9 cellular contexts compared by ENCODE assay signal in genomic region chr7:116583653-116584052, GRCh38. TPM values are rescaled to one million over a fixed set of nuclear protein-coding genes. Genes with fewer than 3 reads are reported as not detected.
DNase-seq lines count a peak whose midpoint lies in the region; ATAC-seq and TF ChIP-seq lines count a peak whose summit lies in the region.
"Had no signal": no experiment of that assay in that cellular context is flagged by ENCODE, and none has a peak within 500 bp of the region (broad histone marks: within the 10 kb centered on the region; RNA-seq: fewer than 3 reads in every experiment).

No MANE protein-coding gene starts in this region.

- peaks cover 22 to 27% of the 10 kb centered on the region in 2 donors for H3K4me1 Mint-ChIP-seq in stimulated activated naive B cell treated with anti-CD40 and anti-IgM and Interleukin-4, amounts not matched to agents 10 μg/mL and 1 μg/mL and 100 μg/mL, for 72 hours

- no peak overlapping the region for H3K27ac Mint-ChIP-seq in stimulated activated naive B cell treated with anti-CD40 and anti-IgM and Interleukin-4, amounts not matched to agents 10 μg/mL and 1 μg/mL and 100 μg/mL, for 72 hours

- TF ChIP-seq CTCF in OCI-LY7 (conservative IDR thresholded peaks at IDR 0.05; ENCODE audit: low read length): peak; percentile 33; the same call in 1 of the 2 replicates
- no peak for TF ChIP-seq CTCF in upper lobe of right lung (IDR thresholded peaks at IDR 0.05)

- no peaks in the 10 kb centered on the region for H3K27me3 Mint-ChIP-seq in stimulated activated naive B cell treated with anti-CD40 and anti-IgM and Interleukin-4, amounts not matched to agents 10 μg/mL and 1 μg/mL and 100 μg/mL, for 72 hours

- CTCF ChIA-PET in OCI-LY7 (lab: Charles Lee; ENCODE audit: unreplicated experiment): no interaction called here

- DNase-seq in activated CD4-positive, alpha-beta T cell treated with anti-CD3 and anti-CD28 coated beads for 48 hours: peak; percentile 41
- no peak for DNase-seq in activated CD4-positive, alpha-beta T cell treated with anti-CD3 and anti-CD28 coated beads for 4 hours
- DNase-seq in OCI-LY7 (ENCODE audit: low spot score) (peak; percentile 61), NCI-H1417 treated with DMSO at 0.1 percent for 48 hours (lab: John Stamatoyannopoulos, UW) (no peak), upper lobe of right lung (no peak), NCI-H1092 treated with DMSO at 0.1 percent for 48 hours (lab: John Stamatoyannopoulos, UW) (no peak)
- peak; percentile 26 for DNase-seq in stimulated activated naive B cell treated with anti-CD40 and anti-IgM and Interleukin-4, amounts not matched to agents 10 μg/mL and 1 μg/mL and 100 μg/mL, for 72 hours

- H3K27me3 ChIP-seq in upper lobe of right lung: no peaks in the 10 kb centered on the region
- H3K27me3 ChIP-seq: BLaER1 had no signal

- H3K27ac ChIP-seq in OCI-LY7 (ENCODE audit: low read depth, low read length, poor library complexity, severe bottlenecking) (no peak overlapping the region), upper lobe of right lung (no peak overlapping the region)
- H3K27ac ChIP-seq: BLaER1 had no signal

- H3K36me3 ChIP-seq in OCI-LY7 (ENCODE audit: insufficient read depth, low read length) (no peaks in the 10 kb centered on the region), upper lobe of right lung (no peaks in the 10 kb centered on the region)
- H3K36me3 ChIP-seq: BLaER1 had no signal

- H4K20me1 ChIP-seq in OCI-LY7 (ENCODE audit: insufficient read depth, low read length): no peaks in the 10 kb centered on the region
- H4K20me1 ChIP-seq: BLaER1 had no signal

- H3K4me1 ChIP-seq in OCI-LY7 (ENCODE audit: insufficient read depth, low read length, poor library complexity, severe bottlenecking) (peaks cover 10% of the 10 kb centered on the region), upper lobe of right lung (peaks cover 7% of the 10 kb centered on the region)

- H3K4me3 ChIP-seq in OCI-LY7 (ENCODE audit: low read depth, low read length, poor library complexity, severe bottlenecking): no peak overlapping the region
- H3K4me3 ChIP-seq in upper lobe of right lung: no peak overlapping the region
- H3K4me3 ChIP-seq: BLaER1 had no signal

- ATAC-seq in HG02678 (IDR thresholded peaks at IDR 0.05; ENCODE audit: unreplicated experiment) (peak; percentile 96), upper lobe of right lung (no peak)
- peak; percentile 89 to 92 for ATAC-seq in stimulated activated naive B cell treated with anti-CD40 and anti-IgM and Interleukin-4, amounts not matched to agents 10 μg/mL and 1 μg/mL and 100 μg/mL, for 72 hours (replicated peaks)

- POLR2A ChIA-PET in OCI-LY7 (lab: Charles Lee): no interaction called here

- H3K9me3 ChIP-seq in OCI-LY7 (ENCODE audit: low read length) (no peaks in the 10 kb centered on the region), upper lobe of right lung (no peaks in the 10 kb centered on the region)
- H3K9me3 ChIP-seq: BLaER1 had no signal

- no peaks in the 10 kb centered on the region for H3K9me2 ChIP-seq in OCI-LY7 (ENCODE audit: insufficient read depth, low read length)

- intact Hi-C loops in OCI-LY7 (cut with micrococcal nuclease; ENCODE audit: unreplicated experiment) (loop anchor here (5.0 kb wide), 1 partner anchor 61 kb away; no protein-coding TSS in a partner anchor), upper lobe of right lung (cut with DNase I) (no loop called here)

- peak overlapping the region in 1 of 2 donors; percentile 73 for H3K4me3 Mint-ChIP-seq in stimulated activated naive B cell treated with anti-CD40 and anti-IgM and Interleukin-4, amounts not matched to agents 10 μg/mL and 1 μg/mL and 100 μg/mL, for 72 hours

- no TSS peak for BruUV-seq in OCI-LY7 (replicated peaks; lab: Mats Ljungman, UMichigan)

- no peaks in the 10 kb centered on the region for H3K36me3 Mint-ChIP-seq in stimulated activated naive B cell treated with anti-CD40 and anti-IgM and Interleukin-4, amounts not matched to agents 10 μg/mL and 1 μg/mL and 100 μg/mL, for 72 hours

- H3K4me2 ChIP-seq in OCI-LY7 (ENCODE audit: low read length): peak overlapping the region; percentile 21
- H3K4me2 ChIP-seq: BLaER1 had no signal

- no peak overlapping the region for H2AFZ ChIP-seq in OCI-LY7 (ENCODE audit: low read length)

- H3K79me2 ChIP-seq in OCI-LY7 (ENCODE audit: insufficient read depth, low read depth, low read length): no peaks in the 10 kb centered on the region

- no peaks in the 10 kb centered on the region for H3K9me3 Mint-ChIP-seq in stimulated activated naive B cell treated with anti-CD40 and anti-IgM and Interleukin-4, amounts not matched to agents 10 μg/mL and 1 μg/mL and 100 μg/mL, for 72 hours

RNA-seq across cellular contexts. Expression of gene CAV1, which starts 58.8 kb away (rescaled TPM):
- not detected in 2 replicates for total RNA-seq in OCI-LY7 (2014; rRNA removed; shearing (Covaris generic))
- 0.30 TPM in 1 of 2 replicates, not detected in the other for total RNA-seq in OCI-LY7 (2022)
- total RNA-seq in upper lobe of right lung: 695 TPM

Comparison
In these comparisons a context has a peak if more than half of its experiments do, and no peak if none do; other contexts are left out.
1. DNase-seq: peak in activated CD4-positive, alpha-beta T cell treated with anti-CD3 and anti-CD28 coated beads for 48 hours (single experiment), OCI-LY7 (single experiment) and stimulated activated naive B cell treated with anti-CD40 and anti-IgM and Interleukin-4, amounts not matched to agents 10 μg/mL and 1 μg/mL and 100 μg/mL, for 72 hours (single experiment); none in activated CD4-positive, alpha-beta T cell treated with anti-CD3 and anti-CD28 coated beads for 4 hours (0 of 2), NCI-H1417 treated with DMSO at 0.1 percent for 48 hours (single experiment), upper lobe of right lung (single experiment) and NCI-H1092 treated with DMSO at 0.1 percent for 48 hours (single experiment).
2. RNA of gene CAV1, which starts 58.8 kb away (total RNA-seq): 695 TPM in upper lobe of right lung (single experiment); 0.30 TPM in OCI-LY7; every median in the first group is over 100 times any median in the second.